26 cellular contexts compared by ENCODE assay signal in genomic region chr7:1957471-1958225, GRCh38.
"Had no signal": no experiment of that assay in that cellular context is flagged by ENCODE, and none has a peak within 500 bp of the region (broad histone marks: within the 10 kb centered on the region; RNA-seq: fewer than 3 reads in every experiment).

No MANE protein-coding gene starts in this region.

- H3K4me1 ChIP-seq: colonic mucosa, gastrocnemius medialis, heart left ventricle, left ventricle myocardium inferior, lower lobe of right lung, parathyroid adenoma, right atrium auricular region, sigmoid colon, stomach, thyroid gland had no signal

- H3K4me2 ChIP-seq: hepatocyte had no signal

- DNase-seq: colonic mucosa; effector CD8-positive, alpha-beta T cell; endodermal cell; foreskin fibroblast; gastrocnemius medialis; left colon; left ventricle myocardium inferior; lower lobe of right lung; naive B cell; sigmoid colon; stimulated activated naive CD4-positive, alpha-beta T cell treated with Interleukin-2 at 50 U/mL for 16 hours; stomach; thyroid gland; trophoblast cell had no signal

- H3K9me3 ChIP-seq: colonic mucosa, gastrocnemius medialis, lower lobe of right lung, mucosa of descending colon, right atrium auricular region, sigmoid colon, stomach, thyroid gland had no signal

- H3K27me3 Mint-ChIP-seq: dendritic cell treated with granulocyte-macrophage colony-stimulating factor and Interleukin-4, amounts not matched to agents 40 ng/mL and 50 ng/mL, for 4 days; memory B cell; naive B cell; progenitor cell of endocrine pancreas had no signal

- H3K4me1 Mint-ChIP-seq: endodermal cell, neural crest cell had no signal

- H3K27ac Mint-ChIP-seq: dendritic cell treated with granulocyte-macrophage colony-stimulating factor and Interleukin-4, amounts not matched to agents 40 ng/mL and 50 ng/mL, for 4 days; endodermal cell; memory B cell; natural killer cell treated with Interleukin-12 subunit alpha and Interleukin-12 subunit beta and Interleukin-15 and Interleukin-18, amount 100 ng/mL, for 72 hours had no signal

- H3K27me3 ChIP-seq: colonic mucosa, gastrocnemius medialis, heart left ventricle, hepatocyte, right atrium auricular region, sigmoid colon, stomach, thyroid gland had no signal

- H3K4me3 ChIP-seq: colonic mucosa, gastrocnemius medialis, heart left ventricle, hepatocyte, left ventricle myocardium inferior, lower lobe of right lung, mucosa of descending colon, right atrium auricular region, sigmoid colon, stomach, thyroid gland had no signal

- H3K27ac ChIP-seq: colonic mucosa, epithelial cell of prostate, gastrocnemius medialis, heart left ventricle, hepatocyte, left ventricle myocardium inferior, lower lobe of right lung, parathyroid adenoma, right atrium auricular region, sigmoid colon, stomach, thyroid gland had no signal

- H3K36me3 ChIP-seq: colonic mucosa, gastrocnemius medialis, right atrium auricular region had no signal

- H3K79me2 ChIP-seq: hepatocyte, parathyroid adenoma had no signal

- H3K4me3 Mint-ChIP-seq: dendritic cell treated with granulocyte-macrophage colony-stimulating factor and Interleukin-4, amounts not matched to agents 40 ng/mL and 50 ng/mL, for 4 days; endodermal cell; memory B cell; naive B cell; natural killer cell treated with Interleukin-12 subunit alpha and Interleukin-12 subunit beta and Interleukin-15 and Interleukin-18, amount 100 ng/mL, for 72 hours; neural crest cell had no signal

- ATAC-seq: esophagus mucosa, gastrocnemius medialis, left colon, lower lobe of right lung, mucosa of descending colon had no signal

- H2AFZ ChIP-seq: hepatocyte, parathyroid adenoma had no signal
